Comparison of ENCODE assay signal across 20 cellular contexts in genomic region chr19:7808108-7808507, GRCh38. TPM values are rescaled to one million over a fixed set of nuclear protein-coding genes. Genes with fewer than 3 reads are reported as not detected.
"Had no signal": no experiment of that assay in that cellular context is flagged by ENCODE, and none has a peak within 500 bp of the region (broad histone marks: within the 10 kb centered on the region; RNA-seq: fewer than 3 reads in every experiment).

No MANE protein-coding gene starts in this region.

- H3K36me3 Mint-ChIP-seq: activated naive CD8-positive, alpha-beta T cell treated with anti-CD3 and anti-CD28 coated beads for 36 hours; type B pancreatic cell had no signal

- H3K27ac ChIP-seq: cardiac muscle cell, esophagus squamous epithelium, heart right ventricle, neutrophil, pancreas, right lobe of liver, suprapubic skin had no signal

- H3K4me3 Mint-ChIP-seq: activated CD4-positive, alpha-beta T cell treated with anti-CD3 and anti-CD28 coated beads, Interleukin-2, amount 10 ng/mL, durations not matched to agents 24 days and 14 days; activated naive CD8-positive, alpha-beta T cell treated with anti-CD3 and anti-CD28 coated beads for 36 hours; memory B cell; T-helper 2 cell treated with Interferon-gamma antibody and Interleukin-4, amounts not matched to agents 5 μg/mL and 100 μg/mL, for 36 hours; type B pancreatic cell had no signal

- H3K27me3 ChIP-seq: cardiac muscle cell, neutrophil, pancreas, right lobe of liver had no signal

- H3K9me3 ChIP-seq: pancreas, right lobe of liver had no signal

- ATAC-seq: heart right ventricle, pancreas, right lobe of liver had no signal

- H3K4me1 ChIP-seq: pancreas, right lobe of liver, suprapubic skin had no signal

- H3K4me3 ChIP-seq: cardiac muscle cell, esophagus squamous epithelium, heart right ventricle, pancreas, right lobe of liver, suprapubic skin had no signal

- DNase-seq: activated CD4-positive, CD25-positive, alpha-beta regulatory T cell; amniotic stem cell; dermis blood vessel endothelial cell; esophagus squamous epithelium; heart right ventricle; right lobe of liver; small intestine had no signal

- H3K27ac Mint-ChIP-seq: activated T-cell treated with anti-CD3 and anti-CD28 coated beads, Interleukin-2, amount 50 U/mL, for 72 hours; stimulated activated naive CD8-positive, alpha-beta T cell treated with anti-CD3 and anti-CD28 coated beads, Interleukin-15, amount 100 ng/mL, for 72 hours; T-helper 2 cell treated with Interferon-gamma antibody and Interleukin-4, amounts not matched to agents 5 μg/mL and 100 μg/mL, for 36 hours; type B pancreatic cell had no signal

- H3K27me3 Mint-ChIP-seq: memory B cell had no signal

- H3K36me3 ChIP-seq: cardiac muscle cell, esophagus squamous epithelium, heart right ventricle, neutrophil, pancreas, right lobe of liver, suprapubic skin had no signal

- H3K9me3 Mint-ChIP-seq: type B pancreatic cell had no signal

RNA-seq across cellular contexts. Expression of gene CLEC4M, which starts 45.1 kb away (rescaled TPM):
- total RNA-seq: activated CD4-positive, alpha-beta T cell treated with anti-CD3 and anti-CD28 coated beads, Interleukin-2, amount 10 ng/mL, durations not matched to agents 24 days and 14 days; activated naive CD8-positive, alpha-beta T cell treated with anti-CD3 and anti-CD28 coated beads for 36 hours; activated T-cell treated with anti-CD3 and anti-CD28 coated beads, Interleukin-2, amount 50 U/mL, for 72 hours; esophagus squamous epithelium; heart right ventricle; mucosa of gallbladder; naive thymus-derived CD8-positive, alpha-beta T cell; pancreas; suprapubic skin had no signal
